13 cellular contexts compared by ENCODE assay signal in genomic region chr1:152917794-152918193, GRCh38. TPM values are rescaled to one million over a fixed set of nuclear protein-coding genes. Genes with fewer than 3 reads are reported as not detected.
DNase-seq lines count a peak whose midpoint lies in the region; ATAC-seq lines count a peak whose summit lies in the region.
"Had no signal": no experiment of that assay in that cellular context is flagged by ENCODE, and none has a peak within 500 bp of the region (broad histone marks: within the 10 kb centered on the region; RNA-seq: fewer than 3 reads in every experiment).

No MANE protein-coding gene starts in this region.

- no peak overlapping the region for H4K12ac ChIP-seq in trophoblast cell (ENCODE audit: low read depth, low read length)

- no peak overlapping the region for H2BK5ac ChIP-seq in trophoblast cell (ENCODE audit: low read depth, low read length, poor library complexity)

- no peak overlapping the region for H3K4me2 ChIP-seq in trophoblast cell (ENCODE audit: low read length)

- H3K4me1 Mint-ChIP-seq in activated naive CD8-positive, alpha-beta T cell treated with anti-CD3 and anti-CD28 coated beads for 36 hours = no peaks in the 10 kb centered on the region
- H3K4me1 Mint-ChIP-seq: activated B cell treated with CpG ODN at 0.5 μM for 24 hours; naive thymus-derived CD8-positive, alpha-beta T cell had no signal

- no peak overlapping the region for H3K18ac ChIP-seq in trophoblast cell (ENCODE audit: low read length)

- H3K79me2 ChIP-seq in trophoblast cell (ENCODE audit: control insufficient read depth, insufficient read depth, low read length, poor library complexity) = no peaks in the 10 kb centered on the region

- H2AFZ ChIP-seq in trophoblast cell (ENCODE audit: insufficient read depth, low read length, poor library complexity) = no peak overlapping the region

- H3K9ac ChIP-seq in trophoblast cell (ENCODE audit: low read length) = no peak overlapping the region

- no peak overlapping the region for H3K27ac ChIP-seq in trophoblast cell (ENCODE audit: low read depth, low read length)
- H3K27ac ChIP-seq: upper lobe of left lung had no signal

- H3K4me3 ChIP-seq in trophoblast cell (ENCODE audit: low read depth, low read length) = no peak overlapping the region
- H3K4me3 ChIP-seq: upper lobe of left lung had no signal

- H3K4me1 ChIP-seq in trophoblast cell (ENCODE audit: control insufficient read depth in 1 of 2, insufficient read depth in 2 of 2, low read length in 2 of 2) = peaks cover 0 to 3% of the 10 kb centered on the region in 2 experiments
- H3K4me1 ChIP-seq: upper lobe of left lung had no signal

- H3K36me3 ChIP-seq in trophoblast cell (ENCODE audit: control insufficient read depth in 1 of 2, insufficient read depth in 2 of 2, low read length in 2 of 2) = no peaks in the 10 kb centered on the region
- H3K36me3 ChIP-seq: upper lobe of left lung had no signal

- no peaks in the 10 kb centered on the region for H3K9me3 Mint-ChIP-seq in activated naive CD8-positive, alpha-beta T cell treated with anti-CD3 and anti-CD28 coated beads for 36 hours

- no peak overlapping the region for H3K4me3 Mint-ChIP-seq in activated naive CD8-positive, alpha-beta T cell treated with anti-CD3 and anti-CD28 coated beads for 36 hours
- H3K4me3 Mint-ChIP-seq: activated B cell treated with CpG ODN at 0.5 μM for 24 hours; naive thymus-derived CD8-positive, alpha-beta T cell had no signal

- H3K79me1 ChIP-seq in trophoblast cell (ENCODE audit: low read length) = no peaks in the 10 kb centered on the region

- no peak overlapping the region for H3K27ac Mint-ChIP-seq in activated naive CD8-positive, alpha-beta T cell treated with anti-CD3 and anti-CD28 coated beads for 36 hours
- H3K27ac Mint-ChIP-seq: activated B cell treated with CpG ODN at 0.5 μM for 24 hours; naive thymus-derived CD8-positive, alpha-beta T cell had no signal

- H3K14ac ChIP-seq in trophoblast cell (ENCODE audit: low read length) = no peak overlapping the region

- H2AK5ac ChIP-seq in trophoblast cell (ENCODE audit: low read length) = no peak overlapping the region

- H3K27me3 ChIP-seq in trophoblast cell (ENCODE audit: insufficient read depth, low read length) = no peaks in the 10 kb centered on the region
- H3K27me3 ChIP-seq: upper lobe of left lung had no signal

- no peak overlapping the region for H4K91ac ChIP-seq in trophoblast cell (ENCODE audit: low read depth, low read length)

- no peaks in the 10 kb centered on the region for H3K9me3 ChIP-seq in trophoblast cell (ENCODE audit: insufficient read depth, low read depth, low read length)
- H3K9me3 ChIP-seq: upper lobe of left lung had no signal

- H3K4ac ChIP-seq in trophoblast cell (ENCODE audit: low read depth, low read length) = no peak overlapping the region

- no peak overlapping the region for H2BK120ac ChIP-seq in trophoblast cell (ENCODE audit: insufficient read depth, low read length, poor library complexity)

- DNase-seq in NCI-H2081 (lab: John Stamatoyannopoulos, UW) = peak; percentile 4 to 20
- DNase-seq in NCI-H2081 treated with DMSO at 0.1 percent for 48 hours (lab: John Stamatoyannopoulos, UW) = no peak
- peak; percentile 52 for DNase-seq in NCI-H2107 (lab: John Stamatoyannopoulos, UW)
- DNase-seq in dermis microvascular lymphatic vessel endothelial cell (ENCODE audit: low read depth in 2 of 2) = peak; percentile 4 to 19
- DNase-seq in trophoblast cell = peak; percentile 39 to 42
- DNase-seq in activated naive CD8-positive, alpha-beta T cell treated with anti-CD3 and anti-CD28 coated beads for 36 hours = no peak
- DNase-seq: activated B cell treated with CpG ODN at 0.5 μM for 24 hours; naive thymus-derived CD8-positive, alpha-beta T cell; NCI-H510A treated with DMSO at 0.1 percent for 48 hours; stimulated activated CD4-positive, alpha-beta T cell treated with anti-CD3 and anti-CD28 coated beads, Interleukin-2, amount 100 ng/mL, for 48 hours; upper lobe of left lung had no signal

- H3K23ac ChIP-seq in trophoblast cell (ENCODE audit: low read length) = no peak overlapping the region

- no peak for ATAC-seq in GM21825 (IDR thresholded peaks at IDR 0.05; ENCODE audit: unreplicated experiment)
- no peak for ATAC-seq in GM18520 (IDR thresholded peaks at IDR 0.05; ENCODE audit: unreplicated experiment)
- ATAC-seq: naive thymus-derived CD8-positive, alpha-beta T cell had no signal

- peaks cover 35% of the 10 kb centered on the region for H3K27me3 Mint-ChIP-seq in activated naive CD8-positive, alpha-beta T cell treated with anti-CD3 and anti-CD28 coated beads for 36 hours

- no CpG with 5 or more reads among the region's 3 CpGs for WGBS in trophoblast cell (ENCODE audit: extremely low coverage, insufficient coverage, insufficient read length)

- H4K8ac ChIP-seq in trophoblast cell (ENCODE audit: low read depth, low read length) = no peak overlapping the region

- no peak overlapping the region for H2BK12ac ChIP-seq in trophoblast cell (ENCODE audit: low read length)

- H3K36me3 Mint-ChIP-seq in activated naive CD8-positive, alpha-beta T cell treated with anti-CD3 and anti-CD28 coated beads for 36 hours = no peaks in the 10 kb centered on the region
- H3K36me3 Mint-ChIP-seq: naive thymus-derived CD8-positive, alpha-beta T cell had no signal

RNA-seq across cellular contexts. Expression of gene IVL, which starts 9.4 kb away (rescaled TPM):
- total RNA-seq in dermis microvascular lymphatic vessel endothelial cell = not detected in 2 replicates
- 1.3 and 1.5 TPM in 2 replicates for polyA plus RNA-seq in trophoblast cell (2013)
- not detected for total RNA-seq in activated naive CD8-positive, alpha-beta T cell treated with anti-CD3 and anti-CD28 coated beads for 36 hours
- total RNA-seq: activated B cell treated with CpG ODN at 0.5 μM for 24 hours; naive thymus-derived CD8-positive, alpha-beta T cell had no signal
- polyA plus RNA-seq: naive thymus-derived CD8-positive, alpha-beta T cell had no signal

RNA-seq across cellular contexts. Expression of gene SPRR5, which starts 29.2 kb away (rescaled TPM):
- total RNA-seq in dermis microvascular lymphatic vessel endothelial cell = not detected in 2 replicates
- not detected in 2 replicates for polyA plus RNA-seq in trophoblast cell (2013)
- total RNA-seq in activated naive CD8-positive, alpha-beta T cell treated with anti-CD3 and anti-CD28 coated beads for 36 hours = not detected
- total RNA-seq: activated B cell treated with CpG ODN at 0.5 μM for 24 hours; naive thymus-derived CD8-positive, alpha-beta T cell; upper lobe of left lung had no signal
- polyA plus RNA-seq: naive thymus-derived CD8-positive, alpha-beta T cell had no signal

RNA-seq across cellular contexts. Expression of gene SMCP, which starts 39.7 kb away (rescaled TPM):
- not detected in 2 replicates for total RNA-seq in dermis microvascular lymphatic vessel endothelial cell
- not detected in 2 replicates for polyA plus RNA-seq in trophoblast cell (2013)
- not detected for total RNA-seq in activated naive CD8-positive, alpha-beta T cell treated with anti-CD3 and anti-CD28 coated beads for 36 hours
- total RNA-seq: activated B cell treated with CpG ODN at 0.5 μM for 24 hours; naive thymus-derived CD8-positive, alpha-beta T cell; upper lobe of left lung had no signal
- polyA plus RNA-seq: naive thymus-derived CD8-positive, alpha-beta T cell had no signal

RNA-seq across cellular contexts. Expression of gene SPRR4, which starts 52.7 kb away (rescaled TPM):
- not detected in 2 replicates for total RNA-seq in dermis microvascular lymphatic vessel endothelial cell
- polyA plus RNA-seq in trophoblast cell (2013) = not detected in 2 replicates
- total RNA-seq in activated naive CD8-positive, alpha-beta T cell treated with anti-CD3 and anti-CD28 coated beads for 36 hours = not detected
- total RNA-seq: activated B cell treated with CpG ODN at 0.5 μM for 24 hours; naive thymus-derived CD8-positive, alpha-beta T cell; upper lobe of left lung had no signal
- polyA plus RNA-seq: naive thymus-derived CD8-positive, alpha-beta T cell had no signal

RNA-seq across cellular contexts. Expression of gene LCE7A, which starts 58.0 kb away (rescaled TPM):
- not detected in 2 replicates for total RNA-seq in dermis microvascular lymphatic vessel endothelial cell
- polyA plus RNA-seq in trophoblast cell (2013) = not detected in 2 replicates
- total RNA-seq in activated naive CD8-positive, alpha-beta T cell treated with anti-CD3 and anti-CD28 coated beads for 36 hours = not detected
- total RNA-seq: activated B cell treated with CpG ODN at 0.5 μM for 24 hours; naive thymus-derived CD8-positive, alpha-beta T cell; upper lobe of left lung had no signal
- polyA plus RNA-seq: naive thymus-derived CD8-positive, alpha-beta T cell had no signal

Comparison
In these comparisons a context has a peak if more than half of its experiments do, and no peak if none do; other contexts are left out.
1. DNase-seq: peak in NCI-H2081 (2 of 2), NCI-H2107 (single experiment), dermis microvascular lymphatic vessel endothelial cell (2 of 2) and trophoblast cell (2 of 2); none in NCI-H2081 treated with DMSO at 0.1 percent for 48 hours (single experiment) and activated naive CD8-positive, alpha-beta T cell treated with anti-CD3 and anti-CD28 coated beads for 36 hours (single experiment).